In the genomic region with DNA sequence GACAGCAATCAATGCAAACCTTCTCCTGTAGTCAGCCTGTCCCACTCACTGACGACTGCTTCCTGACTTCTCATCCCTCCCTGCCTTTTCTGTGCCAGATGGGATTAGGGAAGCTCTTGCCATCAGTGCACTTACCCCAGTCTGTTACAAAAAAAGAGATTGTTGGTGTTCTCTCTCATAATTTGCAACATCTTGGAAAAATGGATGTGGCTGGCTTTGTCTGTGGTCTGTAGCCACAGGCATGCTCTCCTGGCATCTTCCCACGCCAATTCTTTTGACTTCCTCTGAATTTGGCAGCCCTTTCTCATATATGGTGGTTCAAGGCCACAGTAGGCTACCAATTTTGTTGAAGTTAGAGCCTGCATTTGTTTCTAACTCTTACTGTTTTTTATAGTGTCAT, we compare ENCODE assay signal across 1 cellular context.
TF ChIP-seq lines count a peak whose summit lies in the region.

No MANE protein-coding gene starts in this region.

TF ChIP-seq in HepG2, 621 proteins besides CTCF, POLR2A, EP300 and RAD21 (continued from another document):
- no peak for TF ChIP-seq ARID4A (CRISPR knock-in tag; IDR thresholded peaks at IDR 0.05; ENCODE audit: borderline replicate concordance)
- TF ChIP-seq, protein P1, sequence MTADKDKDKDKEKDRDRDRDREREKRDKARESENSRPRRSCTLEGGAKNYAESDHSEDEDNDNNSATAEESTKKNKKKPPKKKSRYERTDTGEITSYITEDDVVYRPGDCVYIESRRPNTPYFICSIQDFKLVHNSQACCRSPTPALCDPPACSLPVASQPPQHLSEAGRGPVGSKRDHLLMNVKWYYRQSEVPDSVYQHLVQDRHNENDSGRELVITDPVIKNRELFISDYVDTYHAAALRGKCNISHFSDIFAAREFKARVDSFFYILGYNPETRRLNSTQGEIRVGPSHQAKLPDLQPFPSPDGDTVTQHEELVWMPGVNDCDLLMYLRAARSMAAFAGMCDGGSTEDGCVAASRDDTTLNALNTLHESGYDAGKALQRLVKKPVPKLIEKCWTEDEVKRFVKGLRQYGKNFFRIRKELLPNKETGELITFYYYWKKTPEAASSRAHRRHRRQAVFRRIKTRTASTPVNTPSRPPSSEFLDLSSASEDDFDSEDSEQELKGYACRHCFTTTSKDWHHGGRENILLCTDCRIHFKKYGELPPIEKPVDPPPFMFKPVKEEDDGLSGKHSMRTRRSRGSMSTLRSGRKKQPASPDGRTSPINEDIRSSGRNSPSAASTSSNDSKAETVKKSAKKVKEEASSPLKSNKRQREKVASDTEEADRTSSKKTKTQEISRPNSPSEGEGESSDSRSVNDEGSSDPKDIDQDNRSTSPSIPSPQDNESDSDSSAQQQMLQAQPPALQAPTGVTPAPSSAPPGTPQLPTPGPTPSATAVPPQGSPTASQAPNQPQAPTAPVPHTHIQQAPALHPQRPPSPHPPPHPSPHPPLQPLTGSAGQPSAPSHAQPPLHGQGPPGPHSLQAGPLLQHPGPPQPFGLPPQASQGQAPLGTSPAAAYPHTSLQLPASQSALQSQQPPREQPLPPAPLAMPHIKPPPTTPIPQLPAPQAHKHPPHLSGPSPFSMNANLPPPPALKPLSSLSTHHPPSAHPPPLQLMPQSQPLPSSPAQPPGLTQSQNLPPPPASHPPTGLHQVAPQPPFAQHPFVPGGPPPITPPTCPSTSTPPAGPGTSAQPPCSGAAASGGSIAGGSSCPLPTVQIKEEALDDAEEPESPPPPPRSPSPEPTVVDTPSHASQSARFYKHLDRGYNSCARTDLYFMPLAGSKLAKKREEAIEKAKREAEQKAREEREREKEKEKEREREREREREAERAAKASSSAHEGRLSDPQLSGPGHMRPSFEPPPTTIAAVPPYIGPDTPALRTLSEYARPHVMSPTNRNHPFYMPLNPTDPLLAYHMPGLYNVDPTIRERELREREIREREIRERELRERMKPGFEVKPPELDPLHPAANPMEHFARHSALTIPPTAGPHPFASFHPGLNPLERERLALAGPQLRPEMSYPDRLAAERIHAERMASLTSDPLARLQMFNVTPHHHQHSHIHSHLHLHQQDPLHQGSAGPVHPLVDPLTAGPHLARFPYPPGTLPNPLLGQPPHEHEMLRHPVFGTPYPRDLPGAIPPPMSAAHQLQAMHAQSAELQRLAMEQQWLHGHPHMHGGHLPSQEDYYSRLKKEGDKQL (CRISPR knock-in tag; IDR thresholded peaks at IDR 0.05; ENCODE audit: low read depth) = no peak
- no peak for TF ChIP-seq SRY (CRISPR knock-in tag; IDR thresholded peaks at IDR 0.05)
- no peak for TF ChIP-seq ELK4 (CRISPR knock-in tag; IDR thresholded peaks at IDR 0.05; ENCODE audit: borderline replicate concordance)
- no peak for TF ChIP-seq PAX8 (CRISPR knock-in tag; IDR thresholded peaks at IDR 0.05; ENCODE audit: borderline replicate concordance)
- no peak for TF ChIP-seq ZNF766 (CRISPR knock-in tag; IDR thresholded peaks at IDR 0.05; ENCODE audit: borderline replicate concordance)
